In the genomic region with DNA sequence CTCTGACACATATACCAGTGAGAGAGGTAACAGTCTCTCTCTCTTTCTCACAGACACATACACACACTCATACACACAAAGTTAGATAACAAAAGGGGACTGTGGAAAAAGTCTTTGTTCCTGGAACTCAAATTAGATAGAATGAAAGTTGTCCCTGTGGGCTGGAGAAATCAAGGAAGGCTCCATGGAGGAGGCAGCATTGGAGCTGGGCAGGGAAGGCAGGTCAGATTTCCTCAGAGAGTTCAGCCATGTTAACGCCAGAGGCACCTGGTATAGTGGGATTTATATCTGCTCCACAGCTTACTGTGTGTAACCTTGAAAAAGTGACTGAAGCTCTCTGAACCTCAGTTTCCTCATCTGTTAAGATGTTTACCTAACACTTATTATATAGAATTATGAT, we compare ENCODE assay signal across 19 cellular contexts. TPM values are rescaled to one million over a fixed set of nuclear protein-coding genes. Genes with fewer than 3 reads are reported as not detected.
"Had no signal": no experiment of that assay in that cellular context is flagged by ENCODE, and none has a peak within 500 bp of the region (broad histone marks: within the 10 kb centered on the region; RNA-seq: fewer than 3 reads in every experiment).

No MANE protein-coding gene starts in this region.

- H3K27ac ChIP-seq: SJSA1, thyroid gland had no signal

- H3K9me3 ChIP-seq: mucosa of descending colon, SJSA1, thyroid gland had no signal

- H3K27me3 ChIP-seq: SJSA1, thyroid gland had no signal

- H3K36me3 ChIP-seq: thyroid gland had no signal

- ATAC-seq: effector memory CD8-positive, alpha-beta T cell; mucosa of descending colon; naive thymus-derived CD4-positive, alpha-beta T cell; sciatic nerve had no signal

- H3K4me3 ChIP-seq: mucosa of descending colon, SJSA1, thyroid gland had no signal

- DNase-seq: activated gamma-delta T cell treated with Interleukin-2 at 50 U/mL for 16 hours; caudate nucleus; effector memory CD8-positive, alpha-beta T cell; foreskin fibroblast; glutamatergic neuron; mesenchymal stem cell; naive thymus-derived CD4-positive, alpha-beta T cell; occipital lobe; stimulated activated naive CD4-positive, alpha-beta T cell; thyroid gland had no signal

RNA-seq across cellular contexts. Expression of a gene that starts 38.7 kb away (rescaled TPM):
- total RNA-seq: dermis microvascular lymphatic vessel endothelial cell had no signal
- polyA plus RNA-seq: naive thymus-derived CD4-positive, alpha-beta T cell had no signal

RNA-seq across cellular contexts. Expression of a gene that starts 52.6 kb away (rescaled TPM):
- total RNA-seq: activated CD8-positive, alpha-beta memory T cell treated with anti-CD3 and anti-CD28 coated beads for 36 hours; activated T-helper 1 cell treated with anti-CD3 and anti-CD28 coated beads, Interleukin-12 subunit alpha, Interleukin-12 subunit beta, Interleukin-2, Interleukin-4 antibody, amounts not matched to agents 30 ng/mL and 10 ng/mL and 1 ng/mL, durations not matched to agents 14 hours and 24 hours and 36 hours; dermis microvascular lymphatic vessel endothelial cell; kidney epithelial cell; liver; naive thymus-derived CD4-positive, alpha-beta T cell; occipital lobe; progenitor cell of endocrine pancreas; SJSA1 had no signal
- polyA plus RNA-seq: liver; naive thymus-derived CD4-positive, alpha-beta T cell had no signal
